Comparison of ENCODE assay signal across 8 cellular contexts in the genomic region with DNA sequence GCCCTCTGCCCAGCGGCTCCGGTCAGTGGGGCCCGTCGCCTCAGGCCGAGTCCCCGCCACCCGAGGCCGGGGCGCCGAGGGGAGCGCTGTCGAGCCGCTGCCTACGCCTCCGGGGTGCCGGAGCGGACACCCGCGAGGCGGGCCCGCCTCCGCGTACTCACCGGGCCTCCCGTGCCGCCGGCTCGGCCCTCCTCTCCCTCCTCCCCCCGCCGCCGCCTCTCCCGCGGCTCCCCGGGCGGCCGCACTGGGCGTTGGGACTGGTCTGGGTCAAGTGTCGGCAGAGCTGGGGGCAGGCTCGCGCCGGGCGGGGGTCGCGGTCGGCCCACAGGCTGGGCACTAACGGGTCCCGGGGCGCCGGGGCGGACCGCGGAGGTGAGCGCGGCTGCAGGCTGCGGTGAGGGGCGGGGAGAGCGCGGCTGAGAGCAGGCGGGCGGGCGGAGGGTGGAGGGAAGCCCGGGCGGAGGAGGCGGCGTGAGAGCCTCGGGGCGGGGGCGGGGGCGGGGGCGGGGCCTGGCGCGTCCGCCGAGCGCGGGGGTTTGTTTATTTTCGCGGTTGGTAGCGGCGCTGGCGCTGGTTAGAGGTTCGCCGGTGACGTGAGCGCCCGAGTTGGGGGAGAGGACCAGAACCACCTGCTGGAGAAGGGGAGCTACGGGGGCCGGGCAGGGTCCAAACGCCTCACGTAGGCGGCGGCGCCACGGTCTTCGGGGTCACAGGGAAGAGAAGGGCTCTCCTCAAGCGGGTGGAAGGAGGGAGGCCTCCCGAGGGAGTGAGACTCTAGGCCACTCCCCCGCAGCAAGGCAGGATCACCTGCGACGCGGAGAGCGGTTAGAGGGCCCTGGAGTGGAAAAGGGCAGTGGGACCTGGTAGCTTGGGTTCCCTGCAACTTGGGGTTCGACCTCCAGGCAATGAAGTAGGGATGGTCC. TPM values are rescaled to one million over a fixed set of nuclear protein-coding genes. Genes with fewer than 3 reads are reported as not detected.
DNase-seq lines count a peak whose midpoint lies in the region; ATAC-seq, FAIRE-seq and TF ChIP-seq lines count a peak whose summit lies in the region.
"Not testable (repeated sequence)": the region's sequence is repeated elsewhere in the genome, so short reads cannot be mapped to it uniquely, and the experiment has no call there.

GKAP1 (minus strand) TSS at position 414 of the 923 bp plus-strand sequence. CDS start 11,252 bp downstream, outside the sequence.

- H3K27me3 Mint-ChIP-seq in CD8-positive, alpha-beta memory T cell; activated CD8-positive, alpha-beta memory T cell treated with anti-CD3 and anti-CD28 coated beads, Interleukin-2, amount 10 ng/mL, durations not matched to agents 7 days and 5 days: not testable (repeated sequence)

- not testable (repeated sequence) for TF ChIP-seq EP300 in H1 (IDR thresholded peaks at IDR 0.05; ENCODE audit: borderline replicate concordance in 1 of 2, low read depth in 2 of 2, low read length in 2 of 2)

- TF ChIP-seq POLR2A in H1 (IDR thresholded peaks at IDR 0.05; ENCODE audit: control extremely low read depth in 1 of 2, low read depth in 2 of 2, low read length in 2 of 2), result not testable (repeated sequence)

- H3K4me1 ChIP-seq in CD8-positive, alpha-beta memory T cell (ENCODE audit: insufficient read depth, low read length); H1 (replicated peaks in 1 of 4; ENCODE audit: control insufficient read depth in 3 of 4, insufficient read depth in 4 of 4, low read length in 3 of 4); mesendoderm (ENCODE audit: control insufficient read depth, low read depth, low read length): not testable (repeated sequence)

- not testable (repeated sequence) for TF ChIP-seq CTCF in H1 (IDR thresholded peaks at IDR 0.05; ENCODE audit: control extremely low read depth in 1 of 3, insufficient read depth in 1 of 3, low read depth in 1 of 3, low read length in 3 of 3)

- H3K23me2 ChIP-seq in H1 (ENCODE audit: low read depth, low read length), result not testable (repeated sequence)

- H3K4me2 ChIP-seq in H1 (ENCODE audit: insufficient read depth in 1 of 2, low read depth in 2 of 2, low read length in 2 of 2), result peak within 1 kb of the TSS; percentile 65
- not testable (repeated sequence) for H3K4me2 ChIP-seq in mesendoderm (ENCODE audit: low read length)

- H3K4me1 Mint-ChIP-seq in CD8-positive, alpha-beta memory T cell, result peaks cover 8 to 22% (median 8%) of the 10 kb centered on the region in 3 donors
- peaks cover 12% of the 10 kb centered on the region for H3K4me1 Mint-ChIP-seq in activated CD8-positive, alpha-beta memory T cell treated with anti-CD3 and anti-CD28 coated beads, Interleukin-2, amount 10 ng/mL, durations not matched to agents 7 days and 5 days

- DNase-seq in CD8-positive, alpha-beta memory T cell, result peak; percentile 77 to 91 (median 85)
- peak; percentile 74 for DNase-seq in NK-92 treated with Interleukin-12 subunit alpha and Interleukin-12 subunit beta, amount 100 ng/mL, for 24 hours (lab: John Stamatoyannopoulos, UW)
- DNase-seq in activated CD8-positive, alpha-beta memory T cell treated with anti-CD3 and anti-CD28 coated beads, Interleukin-2, amount 10 ng/mL, durations not matched to agents 7 days and 5 days, result peak; percentile 83
- DNase-seq in H1 (ENCODE audit: low read depth in 1 of 2, low spot score in 2 of 2), result peak in 1 of 2 experiments; percentile 87
- peak; percentile 66 for DNase-seq in mesendoderm
- peak; percentile 33 to 41 (median 39) for DNase-seq in stimulated activated CD4-positive, alpha-beta T cell treated with anti-CD3 and anti-CD28 coated beads, TNF-alpha, amount 100 ng/mL, for 48 hours (ENCODE audit: low read depth in 3 of 3)

- not testable (repeated sequence) for H3K4ac ChIP-seq in H1 (replicated peaks; ENCODE audit: insufficient read length, low read depth, low read length); mesendoderm (ENCODE audit: low read depth, low read length)

- not testable (repeated sequence) for H3K27me3 ChIP-seq in CD8-positive, alpha-beta memory T cell (ENCODE audit: insufficient read depth, low read length, poor library complexity, severe bottlenecking); H1 (replicated peaks in 1 of 4; ENCODE audit: control insufficient read depth in 3 of 4, extremely low read depth in 1 of 4, insufficient read depth in 3 of 4, low read length in 3 of 4); mesendoderm (ENCODE audit: insufficient read depth, low read length, poor library complexity)

- H4K5ac ChIP-seq in H1 (ENCODE audit: insufficient read length, low read depth, low read length); mesendoderm (ENCODE audit: low read length): not testable (repeated sequence)

- not testable (repeated sequence) for H2AK5ac ChIP-seq in H1 (ENCODE audit: low read depth, low read length); mesendoderm (ENCODE audit: low read length)

- H2BK12ac ChIP-seq in H1 (ENCODE audit: low read depth, low read length), result not testable (repeated sequence)

- not testable (repeated sequence) for H2BK15ac ChIP-seq in H1 (ENCODE audit: low read length); mesendoderm (replicated peaks; ENCODE audit: low read depth)

- H4K20me1 ChIP-seq in H1 (replicated peaks in 1 of 2; ENCODE audit: control insufficient read depth in 1 of 2, insufficient read depth in 2 of 2, low read length in 2 of 2), result not testable (repeated sequence)

- not testable (repeated sequence) for H3K36me3 ChIP-seq in CD8-positive, alpha-beta memory T cell (ENCODE audit: insufficient read depth, low read length); H1 (ENCODE audit: control insufficient read depth in 2 of 4, insufficient read depth in 4 of 4, low read length in 3 of 4); mesendoderm (ENCODE audit: control insufficient read depth, insufficient read depth, low read length)

- H3K56ac ChIP-seq in H1 (replicated peaks; ENCODE audit: insufficient read length, low read depth, low read length), result not testable (repeated sequence)
- peak within 1 kb of the TSS; percentile 80 for H3K56ac ChIP-seq in mesendoderm (ENCODE audit: low read length)

- peak within 1 kb of the TSS; percentile 75 to 92 (median 85) for H3K4me3 Mint-ChIP-seq in CD8-positive, alpha-beta memory T cell
- peak within 1 kb of the TSS; percentile 78 for H3K4me3 Mint-ChIP-seq in activated CD8-positive, alpha-beta memory T cell treated with anti-CD3 and anti-CD28 coated beads, Interleukin-2, amount 10 ng/mL, durations not matched to agents 7 days and 5 days

- not testable (repeated sequence) for H2BK20ac ChIP-seq in H1 (ENCODE audit: low read length)

- CTCF ChIA-PET in CD8-positive, alpha-beta memory T cell (lab: Charles Lee); activated CD8-positive, alpha-beta memory T cell treated with anti-CD3 and anti-CD28 coated beads, Interleukin-2, amount 10 ng/mL, durations not matched to agents 7 days and 5 days (lab: Charles Lee): not testable (repeated sequence)
- CTCF ChIA-PET in H1 (lab: Charles Lee; ENCODE audit: partially characterized antibody), result interaction anchor here (0.7 kb wide), 1 partner anchor 296 kb away, joined by 3 read pairs; no protein-coding TSS in a partner anchor

- not testable (repeated sequence) for H3K79me1 ChIP-seq in H1 (ENCODE audit: low read depth, low read length); mesendoderm (ENCODE audit: low read length)

- H3K27ac Mint-ChIP-seq in CD8-positive, alpha-beta memory T cell, result peak within 1 kb of the TSS; percentile 52 to 97 (median 92)
- H3K27ac Mint-ChIP-seq in activated CD8-positive, alpha-beta memory T cell treated with anti-CD3 and anti-CD28 coated beads, Interleukin-2, amount 10 ng/mL, durations not matched to agents 7 days and 5 days, result peak within 1 kb of the TSS; percentile 52

- 0% methylated on average over 16 of the region's 103 CpGs; no CpG with 5 or more reads in 1 of the 2 experiments for WGBS in H1 (ENCODE audit: extremely low coverage in 1 of 2, insufficient coverage in 1 of 2, insufficient read length in 1 of 2, insufficient replicate concordance in 2 of 2, low coverage in 1 of 2, low lambda C conversion rate in 2 of 2, missing lambda C conversion rate in 1 of 2), 2 experiments
- no CpG with 5 or more reads among the region's 103 CpGs for WGBS in mesendoderm (ENCODE audit: extremely low coverage, insufficient coverage, low lambda C conversion rate)

- not testable (repeated sequence) for TF ChIP-seq RAD21 in H1 (IDR thresholded peaks at IDR 0.05 in 1 of 2, conservative IDR thresholded peaks at IDR 0.05 in 1 of 2; ENCODE audit: low read depth in 2 of 2, low read length in 2 of 2)

- not testable (repeated sequence) for H3K9me3 ChIP-seq in CD8-positive, alpha-beta memory T cell (ENCODE audit: low read length); H1 (ENCODE audit: insufficient read depth in 2 of 2, low read depth in 1 of 2, low read length in 1 of 2)

- peak within 1 kb of the TSS; percentile 26 for H3K4me3 ChIP-seq in CD8-positive, alpha-beta memory T cell (ENCODE audit: low read length)
- peak within 1 kb of the TSS; percentile 45 to 76 (median 62) for H3K4me3 ChIP-seq in H1 (ENCODE audit: extremely low read depth in 1 of 4, insufficient read depth in 2 of 4, low read depth in 3 of 4, low read length in 4 of 4)
- H3K4me3 ChIP-seq in mesendoderm (ENCODE audit: low read length), result peak within 1 kb of the TSS; percentile 26

- H3K9ac ChIP-seq in H1 (replicated peaks in 1 of 4; ENCODE audit: extremely low read depth in 1 of 4, low read depth in 3 of 4, low read length in 3 of 4) (peak within 1 kb of the TSS in 1 of 4 experiments; percentile 49; a peak in 4 of 7 replicates), mesendoderm (ENCODE audit: low read length) (peak within 1 kb of the TSS; percentile 55)

- not testable (repeated sequence) for H2BK5ac ChIP-seq in H1 (ENCODE audit: low read depth, low read length); mesendoderm (ENCODE audit: low read length)

- not testable (repeated sequence) for H3K36me3 Mint-ChIP-seq in CD8-positive, alpha-beta memory T cell; activated CD8-positive, alpha-beta memory T cell treated with anti-CD3 and anti-CD28 coated beads, Interleukin-2, amount 10 ng/mL, durations not matched to agents 7 days and 5 days

- not testable (repeated sequence) for H3K23ac ChIP-seq in H1 (ENCODE audit: insufficient read length)
- H3K23ac ChIP-seq in mesendoderm (ENCODE audit: low read length), result peak within 1 kb of the TSS; percentile 24

- H4K91ac ChIP-seq in H1 (replicated peaks; ENCODE audit: insufficient read length, low read length), result not testable (repeated sequence)

- POLR2A ChIA-PET in CD8-positive, alpha-beta memory T cell (lab: Charles Lee); H1 (lab: Charles Lee; ENCODE audit: partially characterized antibody): not testable (repeated sequence)

- not testable (repeated sequence) for H3K9me3 Mint-ChIP-seq in CD8-positive, alpha-beta memory T cell; activated CD8-positive, alpha-beta memory T cell treated with anti-CD3 and anti-CD28 coated beads, Interleukin-2, amount 10 ng/mL, durations not matched to agents 7 days and 5 days (ENCODE audit: low read depth)

- FAIRE-seq in H1 (lab: Jason Lieb, UNC), result not testable (repeated sequence)

- H3K18ac ChIP-seq in H1 (ENCODE audit: extremely low read depth, low read length), result not testable (repeated sequence)
- peak within 1 kb of the TSS; percentile 39 for H3K18ac ChIP-seq in mesendoderm (ENCODE audit: low read length)

- ATAC-seq in GM19452 (IDR thresholded peaks at IDR 0.05; ENCODE audit: unreplicated experiment) (peak; percentile 78), HG03558 (IDR thresholded peaks at IDR 0.05; ENCODE audit: extremely low read depth, unreplicated experiment) (peak; percentile 46)
- peak; percentile 86 for ATAC-seq in activated CD8-positive, alpha-beta memory T cell treated with anti-CD3 and anti-CD28 coated beads, Interleukin-2, amount 10 ng/mL, durations not matched to agents 7 days and 5 days

- not testable (repeated sequence) for H4K8ac ChIP-seq in H1 (ENCODE audit: extremely low read depth, insufficient read depth, low read length); mesendoderm (ENCODE audit: low read depth, low read length)

- H3K14ac ChIP-seq in H1 (ENCODE audit: insufficient read length), result not testable (repeated sequence)

- H3K27ac ChIP-seq in CD8-positive, alpha-beta memory T cell (ENCODE audit: low read depth, low read length), result peak within 1 kb of the TSS; percentile 65
- H3K27ac ChIP-seq in H1 (ENCODE audit: low read depth, low read length); mesendoderm (ENCODE audit: low read depth, low read length): not testable (repeated sequence)

- H2BK120ac ChIP-seq in H1 (replicated peaks; ENCODE audit: low read depth, low read length); mesendoderm (ENCODE audit: low read depth, low read length): not testable (repeated sequence)

- not testable (repeated sequence) for H2AFZ ChIP-seq in H1 (ENCODE audit: low read length)

- not testable (repeated sequence) for H3K79me2 ChIP-seq in H1 (ENCODE audit: control insufficient read depth in 1 of 2, insufficient read depth in 2 of 2, low read length in 2 of 2); mesendoderm (ENCODE audit: control insufficient read depth, insufficient read depth, low read length)

RNA-seq across cellular contexts. Expression of gene GKAP1, which starts in this region (rescaled TPM):
- total RNA-seq in CD8-positive, alpha-beta memory T cell, result 1 to 10 TPM; 3.2 to 4.0 TPM
- polyA plus RNA-seq in CD8-positive, alpha-beta memory T cell, result 5.1 TPM
- 1 to 10 TPM; 2.2 to 4.5 TPM for total RNA-seq in activated CD8-positive, alpha-beta memory T cell treated with anti-CD3 and anti-CD28 coated beads, Interleukin-2, amount 10 ng/mL, durations not matched to agents 7 days and 5 days
- 5.3 and 5.7 TPM in 2 replicates for total RNA-seq in H1 (2021; fragmentation: NEBNext Ultra II Directional; extraction: Animal tissue kit (Norgen Biotek cat#: 25700))
- polyA plus RNA-seq in H1 (2011; rRNA removed), result 0.69 and 0.97 TPM in 2 replicates
- 3.1 TPM for polyA plus RNA-seq in H1 (2011; cell fraction: cytosol; rRNA removed)
- polyA plus RNA-seq in H1 (2011; cell fraction: nucleus; rRNA removed), result 1.2 TPM
- polyA plus RNA-seq in H1 (2012, experiment 1 of 2), result 2.5 to 5.0 TPM (median 2.8 TPM) in 4 replicates
- 1.0 TPM for polyA plus RNA-seq in H1 (2012, experiment 2 of 2)
- polyA plus RNA-seq in H1 (2013, experiment 1 of 2), result 7.3 TPM
- polyA plus RNA-seq in H1 (2013, experiment 2 of 2), result 8.2 TPM
- 0.49 and 1.7 TPM in 2 replicates for polyA minus RNA-seq in H1 (2011; rRNA and poly(A)+ RNA removed)
- 2.0 TPM for polyA minus RNA-seq in H1 (2011; cell fraction: cytosol; rRNA and poly(A)+ RNA removed)
- 0.80 TPM for polyA minus RNA-seq in H1 (2011; cell fraction: nucleus; rRNA and poly(A)+ RNA removed)
- 3.0 TPM for polyA plus RNA-seq in mesendoderm (2013, experiment 1 of 2)
- 3.0 TPM for polyA plus RNA-seq in mesendoderm (2013, experiment 2 of 2)
